ENCODE assay signal across 17 cellular contexts in genomic region chr2:31221549-31221948, GRCh38. TPM values are rescaled to one million over a fixed set of nuclear protein-coding genes. Genes with fewer than 3 reads are reported as not detected.
"Had no signal": no experiment of that assay in that cellular context is flagged by ENCODE, and none has a peak within 500 bp of the region (broad histone marks: within the 10 kb centered on the region; RNA-seq: fewer than 3 reads in every experiment).

No MANE protein-coding gene starts in this region.

- H3K4me3 Mint-ChIP-seq: activated T-helper 17 cell treated with anti-CD3 and anti-CD28 coated beads, Interleukin-2, amount 50 U/mL, for 72 hours; endodermal cell; naive thymus-derived CD8-positive, alpha-beta T cell had no signal

- H3K9me3 Mint-ChIP-seq: activated T-helper 17 cell treated with anti-CD3 and anti-CD28 coated beads, Interleukin-2, amount 50 U/mL, for 72 hours; endodermal cell; naive thymus-derived CD8-positive, alpha-beta T cell had no signal

- H3K4me3 ChIP-seq: ascending aorta, gastrocnemius medialis, heart left ventricle, lung, thoracic aorta had no signal

- DNase-seq: activated CD4-positive, alpha-beta T cell treated with anti-CD3 and anti-CD28 coated beads, Interleukin-2, amount 50 U/mL, for 1 hour; activated CD4-positive, CD25-positive, alpha-beta regulatory T cell; activated naive CD4-positive, alpha-beta T cell treated with Interleukin-2 at 50 U/mL for 16 hours; endodermal cell; erythroblast; gastrocnemius medialis; heart left ventricle; naive thymus-derived CD8-positive, alpha-beta T cell; stimulated activated CD4-positive, alpha-beta T cell treated with anti-CD3 and anti-CD28 coated beads, Interleukin-15, amount 100 ng/mL, for 24 hours; stimulated activated CD4-positive, alpha-beta T cell treated with anti-CD3 and anti-CD28 coated beads, Interleukin-4, amount 100 ng/mL, for 24 hours had no signal

- H3K27ac ChIP-seq: ascending aorta, gastrocnemius medialis, heart left ventricle, thoracic aorta had no signal

- H3K36me3 Mint-ChIP-seq: naive thymus-derived CD8-positive, alpha-beta T cell had no signal

- FAIRE-seq: bronchial epithelial cell, TTC549 had no signal

- ATAC-seq: activated T-helper 17 cell treated with anti-CD3 and anti-CD28 coated beads, Interleukin-2, amount 50 U/mL, for 72 hours; gastrocnemius medialis; heart left ventricle; naive thymus-derived CD8-positive, alpha-beta T cell had no signal

- H3K27ac Mint-ChIP-seq: activated T-helper 17 cell treated with anti-CD3 and anti-CD28 coated beads, Interleukin-2, amount 50 U/mL, for 72 hours; endodermal cell had no signal

RNA-seq across cellular contexts. Expression of gene CAPN14, which starts 4.2 kb away (rescaled TPM):
- total RNA-seq: ascending aorta, gastrocnemius medialis, skeletal muscle tissue had no signal
